Comparison of ENCODE assay signal across 17 cellular contexts in the genomic region with DNA sequence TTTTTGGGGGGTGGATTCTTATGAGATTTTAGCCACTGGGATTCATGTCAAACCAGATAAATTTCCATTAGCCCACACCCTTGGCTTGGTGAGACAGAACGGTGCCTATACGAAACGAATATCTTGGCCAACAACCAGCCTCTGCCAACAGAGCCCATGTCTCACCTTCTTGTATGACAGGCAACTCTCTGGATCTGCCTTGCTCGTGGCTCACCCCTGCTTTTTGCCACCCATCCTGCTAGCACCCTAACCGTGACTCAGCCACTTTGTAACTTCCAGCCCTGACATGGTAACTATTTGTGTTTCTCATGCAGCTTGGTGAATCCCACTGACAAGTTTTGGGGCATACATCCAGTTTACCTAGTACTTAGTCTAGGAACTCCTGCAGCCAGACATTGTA.
DNase-seq lines count a peak whose midpoint lies in the region; ATAC-seq and TF ChIP-seq lines count a peak whose summit lies in the region.
"Had no signal": no experiment of that assay in that cellular context is flagged by ENCODE, and none has a peak within 500 bp of the region (broad histone marks: within the 10 kb centered on the region; RNA-seq: fewer than 3 reads in every experiment).

No MANE protein-coding gene starts in this region.

- dilution Hi-C loops in mammary epithelial cell (cut with HindIII; ENCODE audit: low sequenced_read_pairs), result no loop called here

- WGBS in mammary epithelial cell (ENCODE audit: low coverage, missing lambda C conversion rate), result 66% methylated on average over 5 of the region's 5 CpGs

- DNase-seq in mammary epithelial cell (peak; percentile 4), breast epithelium (ENCODE audit: low spot score in 2 of 2) (no peak), epithelial cell of esophagus (ENCODE audit: low read depth) (peak; percentile 42), foreskin keratinocyte (peak; percentile 19 to 50), SJCRH30 (no peak), superior temporal gyrus (ENCODE audit: extremely low spot score) (no peak)
- DNase-seq: AML-193; Caco-2; Calu3; CD4-positive, alpha-beta T cell; CD8-positive, alpha-beta T cell; DMS79 treated with DMSO at 0.1 percent for 48 hours; GF-D8 had no signal

- H3K4me3 ChIP-seq in mammary epithelial cell (replicated peaks in 1 of 3; ENCODE audit: insufficient read depth in 1 of 3, low read depth in 2 of 3, low read length in 3 of 3), result no peak overlapping the region
- no peak overlapping the region for H3K4me3 ChIP-seq in breast epithelium
- no peak overlapping the region for H3K4me3 ChIP-seq in epithelial cell of esophagus (ENCODE audit: low read length)
- no peak overlapping the region for H3K4me3 ChIP-seq in SJCRH30
- H3K4me3 ChIP-seq: A549; BLaER1 treated with 17β-estradiol and CSF1 and Interleukin-3, amounts not matched to agents 10 nM and 100 nM had no signal

- no peak overlapping the region for H3K4me2 ChIP-seq in mammary epithelial cell (ENCODE audit: insufficient read depth, low read depth, low read length)
- H3K4me2 ChIP-seq: A549; BLaER1 treated with 17β-estradiol and CSF1 and Interleukin-3, amounts not matched to agents 10 nM and 100 nM had no signal

- no peak overlapping the region for H3K9ac ChIP-seq in mammary epithelial cell (ENCODE audit: insufficient read depth, low read length)
- H3K9ac ChIP-seq: BLaER1 treated with 17β-estradiol and CSF1 and Interleukin-3, amounts not matched to agents 10 nM and 100 nM had no signal

- H4K20me1 ChIP-seq in mammary epithelial cell (ENCODE audit: insufficient read depth, low read length), result no peaks in the 10 kb centered on the region
- H4K20me1 ChIP-seq: BLaER1 treated with 17β-estradiol and CSF1 and Interleukin-3, amounts not matched to agents 10 nM and 100 nM had no signal

- intact Hi-C loops in mammary epithelial cell (cut with micrococcal nuclease) (no loop called here), breast epithelium (cut with DNase I; ENCODE audit: low total_unique reads) (no loop called here)

- H2AFZ ChIP-seq in mammary epithelial cell (ENCODE audit: low read depth, low read length), result no peak overlapping the region

- TF ChIP-seq CTCF in mammary epithelial cell (conservative IDR thresholded peaks at IDR 0.05 in 1 of 2, IDR thresholded peaks at IDR 0.05 in 1 of 2; ENCODE audit: extremely low read depth in 1 of 2, insufficient read depth in 1 of 2, low read depth in 1 of 2, low read length in 2 of 2), result no peak
- TF ChIP-seq CTCF in breast epithelium (IDR thresholded peaks at IDR 0.05), result no peak
- no peak for TF ChIP-seq CTCF in epithelial cell of esophagus (IDR thresholded peaks at IDR 0.05; ENCODE audit: insufficient read depth, low read depth, low read length, missing control alignments)
- no peak for TF ChIP-seq CTCF in foreskin keratinocyte (conservative IDR thresholded peaks at IDR 0.05)

- peak; percentile 79 for ATAC-seq in foreskin keratinocyte
- ATAC-seq: A549; CD8-positive, alpha-beta T cell had no signal

- CTCF ChIA-PET in mammary epithelial cell (lab: Charles Lee; ENCODE audit: low non-redundant PET), result interaction anchor here (0.6 kb wide), 1 partner anchor 134 kb away, joined by 3 read pairs; no protein-coding TSS in a partner anchor

- H3K9me3 ChIP-seq in mammary epithelial cell (replicated peaks; ENCODE audit: insufficient read depth, low read length) (peaks cover 11% of the 10 kb centered on the region), breast epithelium (peaks cover 9 to 36% of the 10 kb centered on the region in 2 donors), SJCRH30 (replicated peaks) (peaks cover 10% of the 10 kb centered on the region)
- H3K9me3 ChIP-seq: Caco-2 had no signal

- H3K4me1 ChIP-seq in mammary epithelial cell (ENCODE audit: insufficient read depth, low read length), result no peaks in the 10 kb centered on the region
- H3K4me1 ChIP-seq in breast epithelium, result no peaks in the 10 kb centered on the region
- no peaks in the 10 kb centered on the region for H3K4me1 ChIP-seq in foreskin keratinocyte
- no peaks in the 10 kb centered on the region for H3K4me1 ChIP-seq in SJCRH30
- H3K4me1 ChIP-seq: A549; BLaER1 treated with 17β-estradiol and CSF1 and Interleukin-3, amounts not matched to agents 10 nM and 100 nM; Caco-2 had no signal

- in situ Hi-C loops in mammary epithelial cell (cut with MboI; ENCODE audit: low sequenced_read_pairs in 2 of 2), result loop anchor here in 1 of 2 donors (25.0 kb wide), 1 partner anchor 92 kb away; no protein-coding TSS in a partner anchor

- H3K27ac ChIP-seq in mammary epithelial cell (ENCODE audit: insufficient read depth, low read depth, low read length), result no peak overlapping the region
- no peak overlapping the region for H3K27ac ChIP-seq in breast epithelium
- no peak overlapping the region for H3K27ac ChIP-seq in foreskin keratinocyte
- H3K27ac ChIP-seq in SJCRH30, result no peak overlapping the region
- H3K27ac ChIP-seq: 22Rv1; A549; BLaER1 treated with 17β-estradiol and CSF1 and Interleukin-3, amounts not matched to agents 10 nM and 100 nM; C4-2B had no signal

- H3K36me3 ChIP-seq in mammary epithelial cell (ENCODE audit: insufficient read depth, low read length) (no peaks in the 10 kb centered on the region), breast epithelium (no peaks in the 10 kb centered on the region), SJCRH30 (no peaks in the 10 kb centered on the region)
- H3K36me3 ChIP-seq: BLaER1 treated with 17β-estradiol and CSF1 and Interleukin-3, amounts not matched to agents 10 nM and 100 nM had no signal

- no peak for TF ChIP-seq POLR2A in breast epithelium (IDR thresholded peaks at IDR 0.05)

- H3K27me3 ChIP-seq in mammary epithelial cell (ENCODE audit: insufficient read depth, low read length) (no peaks in the 10 kb centered on the region), breast epithelium (no peaks in the 10 kb centered on the region), foreskin keratinocyte (no peaks in the 10 kb centered on the region), SJCRH30 (no peaks in the 10 kb centered on the region)
- H3K27me3 ChIP-seq: BLaER1 treated with 17β-estradiol and CSF1 and Interleukin-3, amounts not matched to agents 10 nM and 100 nM had no signal

- no TSS peak for BruUV-seq in mammary epithelial cell (replicated peaks; lab: Mats Ljungman, UMichigan)

- no peaks in the 10 kb centered on the region for H3K79me2 ChIP-seq in mammary epithelial cell (ENCODE audit: insufficient read depth, low read length)

Comparison
In these comparisons a context has a peak if more than half of its experiments do, and no peak if none do; other contexts are left out.
1. DNase-seq: peak in mammary epithelial cell (single experiment), epithelial cell of esophagus (single experiment) and foreskin keratinocyte (2 of 2); none in breast epithelium (0 of 2), SJCRH30 (0 of 2) and superior temporal gyrus (single experiment).